In the genomic region with DNA sequence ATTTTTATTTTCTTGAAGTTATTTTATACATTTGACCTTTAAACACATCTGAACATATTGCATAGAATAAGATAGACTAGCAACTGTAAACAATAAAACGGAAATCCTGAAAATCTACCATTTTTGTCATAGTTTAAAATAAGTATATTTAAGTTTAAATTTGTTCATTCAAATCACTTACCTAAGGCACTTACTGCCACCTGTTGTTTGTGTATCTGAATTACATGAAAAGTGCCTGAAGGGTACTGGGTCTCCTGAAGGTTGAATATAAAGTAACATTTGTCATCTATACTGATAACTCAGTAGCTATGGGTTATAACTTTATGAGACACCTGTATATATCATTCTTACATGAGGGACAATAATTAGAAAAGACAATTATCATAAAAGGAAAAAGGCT, we compare ENCODE assay signal across 13 cellular contexts. TPM values are rescaled to one million over a fixed set of nuclear protein-coding genes. Genes with fewer than 3 reads are reported as not detected.
A peak's percentile ranks its signal among the peaks of the same experiment; 100 is the strongest.
DNase-seq lines count a peak whose midpoint lies in the region; ATAC-seq, FAIRE-seq and TF ChIP-seq lines count a peak whose summit lies in the region.
"Had no signal": no experiment of that assay in that cellular context is flagged by ENCODE, and none has a peak within 500 bp of the region (broad histone marks: within the 10 kb centered on the region; RNA-seq: fewer than 3 reads in every experiment).

No MANE protein-coding gene starts in this region.

- intact Hi-C loops in K562 (cut with micrococcal nuclease): loop anchor here (10.0 kb wide), 1 partner anchor 179 kb away; no protein-coding TSS in a partner anchor
- intact Hi-C loops in CD14-positive monocyte (cut with micrococcal nuclease): no loop called here

- H3K79me2 ChIP-seq in K562 (ENCODE audit: control insufficient read depth, insufficient read depth, low read length): no peaks in the 10 kb centered on the region

- no peaks in the 10 kb centered on the region for H3K27me3 ChIP-seq in K562 (ENCODE audit: control insufficient read depth in 2 of 2, insufficient read depth in 2 of 2, low read length in 2 of 2)

- H3K27me3 Mint-ChIP-seq in nephron progenitor cell (ENCODE audit: low read depth, poor library complexity) (no peaks in the 10 kb centered on the region), CD14-positive monocyte (ENCODE audit: low read depth in 3 of 3) (peaks cover 0 to 3% (median 1%) of the 10 kb centered on the region in 3 donors)
- H3K27me3 Mint-ChIP-seq in effector memory CD8-positive, alpha-beta T cell: no peaks in the 10 kb centered on the region

- TF ChIP-seq EP300 in K562 (IDR thresholded peaks at IDR 0.05; ENCODE audit: low read length): no peak

- no peaks in the 10 kb centered on the region for H3K4me1 ChIP-seq in K562 (replicated peaks in 1 of 2; ENCODE audit: control insufficient read depth in 2 of 2, insufficient read depth in 2 of 2, low read length in 2 of 2)
- H3K4me1 ChIP-seq: lower lobe of right lung had no signal

- no peak for DNase-seq in GM10248 (ENCODE audit: extremely low spot score)
- peak in 3 of 4 experiments; percentile 4 to 23 (median 5) for DNase-seq in K562 (ENCODE audit: extremely low read depth in 1 of 4, low spot score in 3 of 4)
- DNase-seq in nephron progenitor cell: peak; percentile 5
- no peak for DNase-seq in effector memory CD8-positive, alpha-beta T cell
- DNase-seq in CD14-positive monocyte (ENCODE audit: low spot score): no peak
- no peak for DNase-seq in NCI-H187 treated with DMSO at 0.1 percent for 48 hours (lab: John Stamatoyannopoulos, UW)
- DNase-seq: activated CD4-positive, CD25-positive, alpha-beta regulatory T cell; activated naive CD4-positive, alpha-beta T cell treated with Interleukin-2 at 50 U/mL for 16 hours; lower lobe of right lung; NCI-H446 treated with DMSO at 0.1 percent for 48 hours had no signal

- H3K27ac Mint-ChIP-seq in nephron progenitor cell: no peak overlapping the region
- H3K27ac Mint-ChIP-seq in effector memory CD8-positive, alpha-beta T cell: no peak overlapping the region
- H3K27ac Mint-ChIP-seq in CD14-positive monocyte: no peak overlapping the region

- no peak overlapping the region for H2AFZ ChIP-seq in K562 (ENCODE audit: low read depth, low read length)

- H4K20me1 ChIP-seq in K562 (replicated peaks; ENCODE audit: control insufficient read depth, insufficient read depth, low read length): no peaks in the 10 kb centered on the region

- no peak overlapping the region for H3K4me3 ChIP-seq in K562
- H3K4me3 ChIP-seq: lower lobe of right lung had no signal

- no peak for TF ChIP-seq POLR2A in K562 (conservative IDR thresholded peaks at IDR 0.05)

- no peaks in the 10 kb centered on the region for H3K36me3 ChIP-seq in K562 (ENCODE audit: control insufficient read depth, insufficient read depth, low read length)
- H3K36me3 ChIP-seq: lower lobe of right lung had no signal

- TF ChIP-seq CTCF in GM10248 (IDR thresholded peaks at IDR 0.05; ENCODE audit: control extremely low read depth, extremely low read depth, low read depth, missing control alignments) (peak; percentile 8), LNCAP (IDR thresholded peaks at IDR 0.05) (peak; percentile 50; the same call in 1 of the 2 replicates), K562 (IDR thresholded peaks at IDR 0.05 in 2 of 3, conservative IDR thresholded peaks at IDR 0.05 in 1 of 3; ENCODE audit: insufficient read depth in 2 of 3, low read depth in 1 of 3, low read length in 3 of 3) (peak in 2 of 3 experiments; percentile 4 to 48; a peak in 3 of 6 replicates), nephron progenitor cell (IDR thresholded peaks at IDR 0.05) (peak; percentile 66), CD14-positive monocyte (IDR thresholded peaks at IDR 0.05) (no peak)

- no peaks in the 10 kb centered on the region for H3K9me3 Mint-ChIP-seq in nephron progenitor cell
- no peaks in the 10 kb centered on the region for H3K9me3 Mint-ChIP-seq in effector memory CD8-positive, alpha-beta T cell
- H3K9me3 Mint-ChIP-seq in CD14-positive monocyte: no peaks in the 10 kb centered on the region

- in situ Hi-C loops in K562 (cut with MboI): no loop called here

- H3K27ac ChIP-seq in K562 (ENCODE audit: extremely low read depth, low read depth, low read length): no peak overlapping the region
- H3K27ac ChIP-seq: lower lobe of right lung had no signal

- H3K9me1 ChIP-seq in K562 (ENCODE audit: control insufficient read depth, insufficient read depth, low read length): no peaks in the 10 kb centered on the region

- no peak for ATAC-seq in K562
- ATAC-seq in effector memory CD8-positive, alpha-beta T cell (replicated peaks): no peak
- ATAC-seq: lower lobe of right lung had no signal

- 0% methylated on average over 1 of the region's 1 CpG for WGBS in K562 (ENCODE audit: insufficient coverage, low coverage, missing lambda C conversion rate)

- no peak overlapping the region for H3K9ac ChIP-seq in K562 (ENCODE audit: insufficient read depth in 1 of 2, low read depth in 2 of 2, low read length in 2 of 2)

- no peaks in the 10 kb centered on the region for H3K4me1 Mint-ChIP-seq in nephron progenitor cell
- H3K4me1 Mint-ChIP-seq in effector memory CD8-positive, alpha-beta T cell (ENCODE audit: low read depth in 2 of 2): no peaks in the 10 kb centered on the region
- H3K4me1 Mint-ChIP-seq in CD14-positive monocyte: no peaks in the 10 kb centered on the region

- CTCF ChIA-PET in GM10248 (lab: Yijun Ruan, JAX): interaction anchor here (1.0 to 2.8 kb wide), 3 partner anchors 14 to 221 kb away, joined by 4 to 14 read pairs (median 7); no protein-coding TSS in a partner anchor
- CTCF ChIA-PET in K562 (lab: Yijun Ruan, JAX; ENCODE audit: low intra/inter-chr PET ratio): interaction anchor here (1.1 kb wide), 1 partner anchor 324 kb away, joined by 3 read pairs; no protein-coding TSS in a partner anchor

- H3K36me3 Mint-ChIP-seq in nephron progenitor cell (ENCODE audit: low read depth) (no peaks in the 10 kb centered on the region), CD14-positive monocyte (no peaks in the 10 kb centered on the region)
- no peaks in the 10 kb centered on the region for H3K36me3 Mint-ChIP-seq in effector memory CD8-positive, alpha-beta T cell (ENCODE audit: insufficient read depth)

- H3K4me2 ChIP-seq in K562 (ENCODE audit: insufficient read depth, low read length): no peak overlapping the region

- BruUV-seq in K562 (replicated peaks; lab: Mats Ljungman, UMichigan): no TSS peak

- peak in 1 of 2 experiments; percentile 47; a peak in 2 of 4 replicates for TF ChIP-seq RAD21 in K562 (CRISPR knock-in tag; conservative IDR thresholded peaks at IDR 0.05 in 1 of 2, IDR thresholded peaks at IDR 0.05 in 1 of 2)

- H3K4me3 Mint-ChIP-seq in nephron progenitor cell: no peak overlapping the region
- H3K4me3 Mint-ChIP-seq in effector memory CD8-positive, alpha-beta T cell: no peak overlapping the region
- no peak overlapping the region for H3K4me3 Mint-ChIP-seq in CD14-positive monocyte

- no peak for FAIRE-seq in K562 (lab: Jason Lieb, UNC)
- FAIRE-seq: endometrium had no signal

- POLR2A ChIA-PET in GM10248 (lab: Yijun Ruan, JAX): no interaction called here
- POLR2A ChIA-PET in K562 (lab: Yijun Ruan, JAX): no interaction called here

- H3K9me3 ChIP-seq in K562 (replicated peaks; ENCODE audit: control insufficient read depth, insufficient read depth, low read depth, low read length): no peaks in the 10 kb centered on the region
- H3K9me3 ChIP-seq: lower lobe of right lung had no signal

TF ChIP-seq in K562, 482 proteins besides CTCF, POLR2A, EP300 and RAD21 (continues in another document):
- no peak for TF ChIP-seq TAF7 (tag; IDR thresholded peaks at IDR 0.05)

RNA-seq across cellular contexts. Expression of gene TRPC5, which starts 38.6 kb away (rescaled TPM):
- not detected in 2 replicates for total RNA-seq in K562 (2011; cell fraction: chromatin; rRNA removed; ENCODE audit: low replicate concordance)
- not detected in 2 replicates for total RNA-seq in K562 (2011; cell fraction: nucleolus; rRNA removed)
- not detected in 2 replicates for total RNA-seq in K562 (2011; cell fraction: nucleoplasm; rRNA removed)
- total RNA-seq in K562 (2014; rRNA removed): not detected in 2 replicates
- not detected in 2 replicates for total RNA-seq in K562 (2014; rRNA removed; fragmentation: Illumina TruSeq; extraction: Trizol)
- total RNA-seq in K562 (2015; rRNA removed; fragmentation: Illumina TruSeq; extraction: Trizol): not detected in 2 replicates
- total RNA-seq in K562 (2021): not detected in 2 replicates
- not detected in 2 replicates for polyA plus RNA-seq in K562 (2011; rRNA removed)
- polyA plus RNA-seq in K562 (2011; cell fraction: cytosol; rRNA removed): not detected in 2 replicates
- polyA plus RNA-seq in K562 (2011; cell fraction: nucleus; rRNA removed): not detected in 2 replicates
- not detected in 2 replicates for polyA plus RNA-seq in K562 (2012)
- polyA plus RNA-seq in K562 (2014; fragmentation: Illumina TruSeq; extraction: Trizol): not detected in 2 replicates
- not detected for polyA plus RNA-seq in K562 (2014; fragmentation: Nextera tagmentation; extraction: Ambion mirVana)
- not detected in 2 replicates for polyA plus RNA-seq in K562 (2014; rRNA removed)
- not detected in 2 replicates for polyA minus RNA-seq in K562 (2011; rRNA and poly(A)+ RNA removed)
- polyA minus RNA-seq in K562 (2011; cell fraction: cytosol; rRNA and poly(A)+ RNA removed): not detected in 2 replicates
- not detected in 2 replicates for polyA minus RNA-seq in K562 (2011; cell fraction: nucleus; rRNA and poly(A)+ RNA removed)
- polyA plus RNA-seq in CD14-positive monocyte: not detected
- total RNA-seq: lower lobe of right lung, subcutaneous adipose tissue had no signal

RNA-seq across cellular contexts. Expression of gene RTL4, which starts 38.8 kb away (rescaled TPM):
- not detected in 2 replicates for total RNA-seq in K562 (2011; cell fraction: chromatin; rRNA removed; ENCODE audit: low replicate concordance)
- total RNA-seq in K562 (2011; cell fraction: nucleolus; rRNA removed): not detected in 2 replicates
- total RNA-seq in K562 (2011; cell fraction: nucleoplasm; rRNA removed): not detected in 2 replicates
- total RNA-seq in K562 (2014; rRNA removed) (not detected in 2 replicates), K562 (2014; rRNA removed; fragmentation: Illumina TruSeq; extraction: Trizol) (not detected in 2 replicates), K562 (2015; rRNA removed; fragmentation: Illumina TruSeq; extraction: Trizol) (not detected in 2 replicates), K562 (2021) (not detected in 2 replicates)
- polyA plus RNA-seq in K562 (2011; rRNA removed) (not detected in 2 replicates), K562 (2014; fragmentation: Illumina TruSeq; extraction: Trizol) (not detected in 2 replicates), K562 (2014; fragmentation: Nextera tagmentation; extraction: Ambion mirVana) (not detected), K562 (2014; rRNA removed) (not detected in 2 replicates), CD14-positive monocyte (not detected)
- polyA plus RNA-seq in K562 (2011; cell fraction: cytosol; rRNA removed): not detected in 2 replicates
- polyA plus RNA-seq in K562 (2011; cell fraction: nucleus; rRNA removed): not detected in 2 replicates
- polyA plus RNA-seq in K562 (2012): not detected in 2 replicates
- polyA minus RNA-seq in K562 (2011; rRNA and poly(A)+ RNA removed): not detected in 2 replicates
- not detected in 2 replicates for polyA minus RNA-seq in K562 (2011; cell fraction: cytosol; rRNA and poly(A)+ RNA removed)
- not detected in 2 replicates for polyA minus RNA-seq in K562 (2011; cell fraction: nucleus; rRNA and poly(A)+ RNA removed)
- total RNA-seq: lower lobe of right lung, subcutaneous adipose tissue had no signal

Comparison
In these comparisons a context has a peak if more than half of its experiments do, and no peak if none do; other contexts are left out.
1. DNase-seq: peak in K562 (3 of 4) and nephron progenitor cell (single experiment); none in GM10248 (single experiment), effector memory CD8-positive, alpha-beta T cell (0 of 3), CD14-positive monocyte (single experiment) and NCI-H187 treated with DMSO at 0.1 percent for 48 hours (single experiment).